Comparison of ENCODE assay signal across 1 cellular context in the genomic region with DNA sequence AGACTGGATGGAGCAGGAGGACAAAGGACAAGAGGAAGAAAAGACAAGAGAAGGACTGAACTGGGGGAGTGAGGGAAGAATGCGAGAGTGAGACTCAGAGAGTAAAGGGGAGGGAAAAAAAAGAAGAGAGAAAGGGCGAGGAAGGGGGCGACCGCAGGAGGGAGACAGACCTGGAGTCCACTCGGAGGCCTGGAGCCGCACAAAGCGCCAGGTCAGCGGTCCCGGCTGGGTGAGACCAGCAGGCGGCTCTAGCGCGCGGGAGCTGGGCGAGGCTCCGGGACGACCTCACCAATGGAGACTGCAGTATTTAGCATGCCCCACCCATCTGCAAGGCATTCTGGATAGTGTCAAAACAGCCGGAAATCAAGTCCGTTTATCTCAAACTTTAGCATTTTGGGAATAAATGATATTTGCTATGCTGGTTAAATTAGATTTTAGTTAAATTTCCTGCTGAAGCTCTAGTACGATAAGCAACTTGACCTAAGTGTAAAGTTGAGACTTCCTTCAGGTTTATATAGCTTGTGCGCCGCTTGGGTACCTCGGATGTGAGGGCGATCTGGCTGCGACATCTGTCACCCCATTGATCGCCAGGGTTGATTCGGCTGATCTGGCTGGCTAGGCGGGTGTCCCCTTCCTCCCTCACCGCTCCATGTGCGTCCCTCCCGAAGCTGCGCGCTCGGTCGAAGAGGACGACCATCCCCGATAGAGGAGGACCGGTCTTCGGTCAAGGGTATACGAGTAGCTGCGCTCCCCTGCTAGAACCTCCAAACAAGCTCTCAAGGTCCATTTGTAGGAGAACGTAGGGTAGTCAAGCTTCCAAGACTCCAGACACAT.
TF ChIP-seq lines count a peak whose summit lies in the region.
"Not testable (repeated sequence)": the region's sequence is repeated elsewhere in the genome, so short reads cannot be mapped to it uniquely, and the experiment has no call there.

Gene GSTA4, minus strand, starts transcription at position 206 of the 834 bp plus-strand sequence. CDS start 1,041 bp downstream, outside the sequence.

TF ChIP-seq in HepG2, 621 proteins besides CTCF, POLR2A, EP300 and RAD21 (continued from another document and continues in another):
- TF ChIP-seq PRMT3 (CRISPR knock-in tag; IDR thresholded peaks at IDR 0.05; ENCODE audit: borderline replicate concordance, low read depth) (peak; percentile 67; the same call in 1 of the 2 replicates), ZNF256 (CRISPR knock-in tag; conservative IDR thresholded peaks at IDR 0.05) (peak; percentile 97), FOXA3 (CRISPR knock-in tag; IDR thresholded peaks at IDR 0.05) (peak; percentile 60), CREBL2 (CRISPR knock-in tag; IDR thresholded peaks at IDR 0.05; ENCODE audit: borderline replicate concordance) (0 out of 2 replicates have a peak, but pooled peaks have one; percentile 22), ZMAT3 (CRISPR knock-in tag; conservative IDR thresholded peaks at IDR 0.05) (peak; percentile 41; the same call in 1 of the 2 replicates), RNF2 (conservative IDR thresholded peaks at IDR 0.05; ENCODE audit: low read depth) (peak; percentile 60; the same call in 1 of the 2 replicates), MTA1 (CRISPR knock-in tag; IDR thresholded peaks at IDR 0.05; ENCODE audit: borderline replicate concordance) (peak; percentile 62), SSRP1 (CRISPR knock-in tag; IDR thresholded peaks at IDR 0.05) (peak; percentile 81), ZNF616 (CRISPR knock-in tag; IDR thresholded peaks at IDR 0.05; ENCODE audit: low read depth) (peak; percentile 58; the same call in 1 of the 2 replicates), SOX5 (CRISPR knock-in tag; IDR thresholded peaks at IDR 0.05; ENCODE audit: borderline replicate concordance) (peak; percentile 38; the same call in 1 of the 2 replicates), ZSCAN20 (CRISPR knock-in tag; IDR thresholded peaks at IDR 0.05; ENCODE audit: borderline replicate concordance) (0 out of 2 replicates have a peak, but pooled peaks have one; percentile 44), KDM4B (CRISPR knock-in tag; IDR thresholded peaks at IDR 0.05) (peak; percentile 65; the same call in 1 of the 2 replicates), MIER2 (CRISPR knock-in tag; IDR thresholded peaks at IDR 0.05) (peak; percentile 81), ZNF503 (CRISPR knock-in tag; IDR thresholded peaks at IDR 0.05) (peak; percentile 80; the same call in 1 of the 2 replicates), PHF21A (CRISPR knock-in tag; IDR thresholded peaks at IDR 0.05) (peak; percentile 90), FOSL2 (CRISPR knock-in tag; IDR thresholded peaks at IDR 0.05) (peak; percentile 57), IRF2 (CRISPR knock-in tag; IDR thresholded peaks at IDR 0.05) (peak; percentile 82), ATF3 (CRISPR knock-in tag; IDR thresholded peaks at IDR 0.05) (peak; percentile 19; the same call in 1 of the 2 replicates), KDM2A (CRISPR knock-in tag; IDR thresholded peaks at IDR 0.05; ENCODE audit: borderline replicate concordance, low read depth) (peak; percentile 89), ONECUT2 (CRISPR knock-in tag; IDR thresholded peaks at IDR 0.05) (peak; percentile 85), KAT8 (CRISPR knock-in tag; IDR thresholded peaks at IDR 0.05) (peak; percentile 83), CREM (IDR thresholded peaks at IDR 0.05) (peak; percentile 66; the same call in 1 of the 2 replicates), ZNF331 (CRISPR knock-in tag; IDR thresholded peaks at IDR 0.05) (peak; percentile 92), IRX3 (CRISPR knock-in tag; IDR thresholded peaks at IDR 0.05; ENCODE audit: borderline replicate concordance, low read depth) (0 out of 2 replicates have a peak, but pooled peaks have one; percentile 14), EEA1 (CRISPR knock-in tag; IDR thresholded peaks at IDR 0.05; ENCODE audit: borderline replicate concordance) (0 out of 2 replicates have a peak, but pooled peaks have one; percentile 74), ZHX1 (CRISPR knock-in tag; IDR thresholded peaks at IDR 0.05; ENCODE audit: low read depth) (peak; percentile 45; the same call in 1 of the 2 replicates), ATF6 (CRISPR knock-in tag; conservative IDR thresholded peaks at IDR 0.05) (0 out of 2 replicates have a peak, but pooled peaks have one; percentile 21), RARA (CRISPR knock-in tag; IDR thresholded peaks at IDR 0.05) (peak; percentile 28; the same call in 1 of the 2 replicates), ZBTB34 (CRISPR knock-in tag; IDR thresholded peaks at IDR 0.05) (peak; percentile 84; the same call in 1 of the 2 replicates), BCL6 (CRISPR knock-in tag; IDR thresholded peaks at IDR 0.05) (peak; percentile 70), RXRB (CRISPR knock-in tag; IDR thresholded peaks at IDR 0.05; ENCODE audit: borderline replicate concordance) (peak; percentile 68; the same call in 1 of the 2 replicates), PAX8 (CRISPR knock-in tag; IDR thresholded peaks at IDR 0.05; ENCODE audit: borderline replicate concordance) (0 out of 2 replicates have a peak, but pooled peaks have one; percentile 8), STAG1 (CRISPR knock-in tag; IDR thresholded peaks at IDR 0.05) (peak; percentile 71), MAZ (IDR thresholded peaks at IDR 0.05; ENCODE audit: borderline replicate concordance, low read depth, low read length) (peak; percentile 59; the same call in 1 of the 2 replicates), MAZ (CRISPR knock-in tag; IDR thresholded peaks at IDR 0.05; ENCODE audit: low read depth) (peak; percentile 64), MED1 (CRISPR knock-in tag; IDR thresholded peaks at IDR 0.05) (peak; percentile 87), NFYC (CRISPR knock-in tag; IDR thresholded peaks at IDR 0.05) (peak; percentile 53), ZNF619 (CRISPR knock-in tag; IDR thresholded peaks at IDR 0.05) (0 out of 2 replicates have a peak, but pooled peaks have one; percentile 18), TGIF2 (CRISPR knock-in tag; IDR thresholded peaks at IDR 0.05) (0 out of 2 replicates have a peak, but pooled peaks have one; percentile 17), SNAPC2 (CRISPR knock-in tag; IDR thresholded peaks at IDR 0.05) (peak; percentile 100), POLR2AphosphoS5 (IDR thresholded peaks at IDR 0.05; ENCODE audit: low read depth, low read length) (peak; percentile 93), KDM1A (CRISPR knock-in tag; IDR thresholded peaks at IDR 0.05) (peak; percentile 79; the same call in 1 of the 2 replicates), ZSCAN30 (CRISPR knock-in tag; IDR thresholded peaks at IDR 0.05) (peak; percentile 94)
- TF ChIP-seq, protein P1, sequence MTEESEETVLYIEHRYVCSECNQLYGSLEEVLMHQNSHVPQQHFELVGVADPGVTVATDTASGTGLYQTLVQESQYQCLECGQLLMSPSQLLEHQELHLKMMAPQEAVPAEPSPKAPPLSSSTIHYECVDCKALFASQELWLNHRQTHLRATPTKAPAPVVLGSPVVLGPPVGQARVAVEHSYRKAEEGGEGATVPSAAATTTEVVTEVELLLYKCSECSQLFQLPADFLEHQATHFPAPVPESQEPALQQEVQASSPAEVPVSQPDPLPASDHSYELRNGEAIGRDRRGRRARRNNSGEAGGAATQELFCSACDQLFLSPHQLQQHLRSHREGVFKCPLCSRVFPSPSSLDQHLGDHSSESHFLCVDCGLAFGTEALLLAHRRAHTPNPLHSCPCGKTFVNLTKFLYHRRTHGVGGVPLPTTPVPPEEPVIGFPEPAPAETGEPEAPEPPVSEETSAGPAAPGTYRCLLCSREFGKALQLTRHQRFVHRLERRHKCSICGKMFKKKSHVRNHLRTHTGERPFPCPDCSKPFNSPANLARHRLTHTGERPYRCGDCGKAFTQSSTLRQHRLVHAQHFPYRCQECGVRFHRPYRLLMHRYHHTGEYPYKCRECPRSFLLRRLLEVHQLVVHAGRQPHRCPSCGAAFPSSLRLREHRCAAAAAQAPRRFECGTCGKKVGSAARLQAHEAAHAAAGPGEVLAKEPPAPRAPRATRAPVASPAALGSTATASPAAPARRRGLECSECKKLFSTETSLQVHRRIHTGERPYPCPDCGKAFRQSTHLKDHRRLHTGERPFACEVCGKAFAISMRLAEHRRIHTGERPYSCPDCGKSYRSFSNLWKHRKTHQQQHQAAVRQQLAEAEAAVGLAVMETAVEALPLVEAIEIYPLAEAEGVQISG (CRISPR knock-in tag; IDR thresholded peaks at IDR 0.05): peak; percentile 73
- TF ChIP-seq, protein P2, sequence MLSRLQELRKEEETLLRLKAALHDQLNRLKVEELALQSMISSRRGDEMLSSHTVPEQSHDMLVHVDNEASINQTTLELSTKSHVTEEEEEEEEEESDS (CRISPR knock-in tag; IDR thresholded peaks at IDR 0.05; ENCODE audit: borderline replicate concordance): peak; percentile 100
- TF ChIP-seq CREM (CRISPR knock-in tag; IDR thresholded peaks at IDR 0.05): not testable (repeated sequence)
- TF ChIP-seq, protein P3, sequence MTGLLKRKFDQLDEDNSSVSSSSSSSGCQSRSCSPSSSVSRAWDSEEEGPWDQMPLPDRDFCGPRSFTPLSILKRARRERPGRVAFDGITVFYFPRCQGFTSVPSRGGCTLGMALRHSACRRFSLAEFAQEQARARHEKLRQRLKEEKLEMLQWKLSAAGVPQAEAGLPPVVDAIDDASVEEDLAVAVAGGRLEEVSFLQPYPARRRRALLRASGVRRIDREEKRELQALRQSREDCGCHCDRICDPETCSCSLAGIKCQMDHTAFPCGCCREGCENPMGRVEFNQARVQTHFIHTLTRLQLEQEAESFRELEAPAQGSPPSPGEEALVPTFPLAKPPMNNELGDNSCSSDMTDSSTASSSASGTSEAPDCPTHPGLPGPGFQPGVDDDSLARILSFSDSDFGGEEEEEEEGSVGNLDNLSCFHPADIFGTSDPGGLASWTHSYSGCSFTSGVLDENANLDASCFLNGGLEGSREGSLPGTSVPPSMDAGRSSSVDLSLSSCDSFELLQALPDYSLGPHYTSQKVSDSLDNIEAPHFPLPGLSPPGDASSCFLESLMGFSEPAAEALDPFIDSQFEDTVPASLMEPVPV (CRISPR knock-in tag; IDR thresholded peaks at IDR 0.05): peak; percentile 63
- TF ChIP-seq, protein P4, sequence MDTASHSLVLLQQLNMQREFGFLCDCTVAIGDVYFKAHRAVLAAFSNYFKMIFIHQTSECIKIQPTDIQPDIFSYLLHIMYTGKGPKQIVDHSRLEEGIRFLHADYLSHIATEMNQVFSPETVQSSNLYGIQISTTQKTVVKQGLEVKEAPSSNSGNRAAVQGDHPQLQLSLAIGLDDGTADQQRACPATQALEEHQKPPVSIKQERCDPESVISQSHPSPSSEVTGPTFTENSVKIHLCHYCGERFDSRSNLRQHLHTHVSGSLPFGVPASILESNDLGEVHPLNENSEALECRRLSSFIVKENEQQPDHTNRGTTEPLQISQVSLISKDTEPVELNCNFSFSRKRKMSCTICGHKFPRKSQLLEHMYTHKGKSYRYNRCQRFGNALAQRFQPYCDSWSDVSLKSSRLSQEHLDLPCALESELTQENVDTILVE (CRISPR knock-in tag; IDR thresholded peaks at IDR 0.05): peak; percentile 86
